8 cellular contexts compared by ENCODE assay signal in genomic region chr19:38735257-38735686, GRCh38. TPM values are rescaled to one million over a fixed set of nuclear protein-coding genes. Genes with fewer than 3 reads are reported as not detected.
A peak's percentile ranks its signal among the peaks of the same experiment; 100 is the strongest.
DNase-seq lines count a peak whose midpoint lies in the region; ATAC-seq and TF ChIP-seq lines count a peak whose summit lies in the region.

No MANE protein-coding gene starts in this region.

- peak overlapping the region; percentile 81 for H3K56ac ChIP-seq in mesendoderm (ENCODE audit: low read length)

- TF ChIP-seq CTCF in breast epithelium (IDR thresholded peaks at IDR 0.05), result no peak
- TF ChIP-seq CTCF in foreskin fibroblast (IDR thresholded peaks at IDR 0.05; ENCODE audit: low read depth, low read length), result no peak

- peak overlapping the region; percentile 55 for H3K4me2 ChIP-seq in mesendoderm (ENCODE audit: low read length)

- no peak overlapping the region for H2BK15ac ChIP-seq in mesendoderm (replicated peaks; ENCODE audit: low read depth)

- no peak overlapping the region for H2BK5ac ChIP-seq in mesendoderm (ENCODE audit: low read length)

- H3K36me3 ChIP-seq in NT2/D1 (ENCODE audit: insufficient read depth, insufficient read length, low read length) (peaks cover 24% of the 10 kb centered on the region), breast epithelium (no peaks in the 10 kb centered on the region), mesendoderm (ENCODE audit: control insufficient read depth, insufficient read depth, low read length) (peaks cover 5% of the 10 kb centered on the region)

- peak overlapping the region; percentile 20 for H3K18ac ChIP-seq in mesendoderm (ENCODE audit: low read length)

- H3K4me1 ChIP-seq in NT2/D1 (ENCODE audit: insufficient read depth, insufficient read length), result peaks cover 10% of the 10 kb centered on the region
- peaks cover 0 to 2% of the 10 kb centered on the region in 2 donors for H3K4me1 ChIP-seq in breast epithelium
- H3K4me1 ChIP-seq in mesendoderm (ENCODE audit: control insufficient read depth, low read depth, low read length), result no peaks in the 10 kb centered on the region

- no peaks in the 10 kb centered on the region for H3K79me2 ChIP-seq in mesendoderm (ENCODE audit: control insufficient read depth, insufficient read depth, low read length)

- H3K27me3 ChIP-seq in NT2/D1 (ENCODE audit: insufficient read depth, insufficient read length) (peaks cover 3% of the 10 kb centered on the region), breast epithelium (no peaks in the 10 kb centered on the region), mesendoderm (ENCODE audit: insufficient read depth, low read length, poor library complexity) (no peaks in the 10 kb centered on the region)

- no peak overlapping the region for H4K5ac ChIP-seq in mesendoderm (ENCODE audit: low read length)

- no peak for TF ChIP-seq POLR2A in breast epithelium (IDR thresholded peaks at IDR 0.05)

- H3K79me1 ChIP-seq in mesendoderm (ENCODE audit: low read length), result no peaks in the 10 kb centered on the region

- no CpG with 5 or more reads among the region's 18 CpGs for WGBS in mesendoderm (ENCODE audit: extremely low coverage, insufficient coverage, low lambda C conversion rate)

- peak overlapping the region; percentile 82 to 84 for H3K27ac ChIP-seq in breast epithelium
- H3K27ac ChIP-seq in mesendoderm (ENCODE audit: low read depth, low read length), result peak overlapping the region; percentile 12
- H3K27ac ChIP-seq in substantia nigra (ENCODE audit: low read depth, low read length, poor library complexity, severe bottlenecking), result no peak overlapping the region

- DNase-seq in NT2/D1 (ENCODE audit: low read depth, low spot score), result no peak
- DNase-seq in breast epithelium (ENCODE audit: low spot score in 2 of 2), result peak in 1 of 2 donors; percentile 41
- peak; percentile 82 for DNase-seq in mesendoderm
- no peak for DNase-seq in substantia nigra (lab: John Stamatoyannopoulos, UW)
- DNase-seq in foreskin fibroblast, result no peak

- no peak overlapping the region for H4K8ac ChIP-seq in mesendoderm (ENCODE audit: low read depth, low read length)

- no peak overlapping the region for H2BK120ac ChIP-seq in mesendoderm (ENCODE audit: low read depth, low read length)

- H3K9ac ChIP-seq in NT2/D1 (ENCODE audit: insufficient read length, low read depth) (peak overlapping the region; percentile 64), mesendoderm (ENCODE audit: low read length) (peak overlapping the region; percentile 49)

- H3K9me3 ChIP-seq in NT2/D1 (ENCODE audit: insufficient read depth, low read length) (no peaks in the 10 kb centered on the region), breast epithelium (no peaks in the 10 kb centered on the region)

- ATAC-seq in GM21529 (IDR thresholded peaks at IDR 0.05; ENCODE audit: unreplicated experiment), result no peak
- no peak for ATAC-seq in GM21619 (IDR thresholded peaks at IDR 0.05; ENCODE audit: unreplicated experiment)

- H2AK5ac ChIP-seq in mesendoderm (ENCODE audit: low read length), result no peak overlapping the region

- no peak overlapping the region for H3K23ac ChIP-seq in mesendoderm (ENCODE audit: low read length)

- H3K4me3 ChIP-seq in GM08714 (ENCODE audit: low read length) (peak overlapping the region; percentile 51; the same call in 1 of the 2 replicates), NT2/D1 (ENCODE audit: insufficient read length, low read depth) (peak overlapping the region; percentile 47), breast epithelium (peak overlapping the region in 2 of 3 donors; percentile 24 to 40), mesendoderm (ENCODE audit: low read length) (peak overlapping the region; percentile 31), foreskin fibroblast (ENCODE audit: low read depth in 1 of 2, low read length in 2 of 2) (no peak overlapping the region)

- intact Hi-C loops in breast epithelium (cut with DNase I; ENCODE audit: low total_unique reads), result no loop called here

- no peak overlapping the region for H3K4ac ChIP-seq in mesendoderm (ENCODE audit: low read depth, low read length)

RNA-seq across cellular contexts. Expression of gene CAPN12, which starts 9.0 kb away (rescaled TPM):
- total RNA-seq in breast epithelium, result 1 to 10 TPM in 2 of 3 donors, under 1 TPM in 1; 0.16 to 9.2 (median 4.1) TPM
- 6.6 TPM for polyA plus RNA-seq in mesendoderm (2013, experiment 1 of 2)
- 6.5 TPM for polyA plus RNA-seq in mesendoderm (2013, experiment 2 of 2)

RNA-seq across cellular contexts. Expression of gene LGALS7, which starts 38.0 kb away (rescaled TPM):
- 1 to 10 TPM in 1 of 3 donors, not detected in 2; 1.5 TPM for total RNA-seq in breast epithelium
- polyA plus RNA-seq in mesendoderm (2013, experiment 1 of 2), result not detected
- polyA plus RNA-seq in mesendoderm (2013, experiment 2 of 2), result not detected

RNA-seq across cellular contexts. Expression of gene LGALS7B, which starts 53.7 kb away (rescaled TPM):
- total RNA-seq in breast epithelium, result 10 to 100 TPM in 1 of 3 donors, 1 to 10 TPM in 1, not detected in 1; 5.9 to 23.6 TPM
- 0.87 TPM for polyA plus RNA-seq in mesendoderm (2013, experiment 1 of 2)
- polyA plus RNA-seq in mesendoderm (2013, experiment 2 of 2), result 0.38 TPM

Comparison
In these comparisons a context has a peak if more than half of its experiments do, and no peak if none do; other contexts are left out.
1. H3K4me3 ChIP-seq: peak in GM08714 (single experiment), NT2/D1 (single experiment), breast epithelium (2 of 3) and mesendoderm (single experiment); none in foreskin fibroblast (0 of 2).